8 cellular contexts compared by ENCODE assay signal in genomic region chr15:45024649-45025048, GRCh38. TPM values are rescaled to one million over a fixed set of nuclear protein-coding genes. Genes with fewer than 3 reads are reported as not detected.
DNase-seq lines count a peak whose midpoint lies in the region; ATAC-seq, FAIRE-seq and TF ChIP-seq lines count a peak whose summit lies in the region.
"Not testable (repeated sequence)": the region's sequence is repeated elsewhere in the genome, so short reads cannot be mapped to it uniquely, and the experiment has no call there.

No MANE protein-coding gene starts in this region.

- H3K36me3 Mint-ChIP-seq in Caco-2 (ENCODE audit: insufficient read depth, unreplicated experiment); activated CD8-positive, alpha-beta T cell treated with anti-CD3 and anti-CD28 coated beads for 36 hours (ENCODE audit: low read depth): not testable (repeated sequence)
- H3K36me3 Mint-ChIP-seq in nephron (ENCODE audit: low read depth) = peaks cover 17% of the 10 kb centered on the region

- H3K4me3 ChIP-seq in A673 (ENCODE audit: low read depth, low read length, poor library complexity, severe bottlenecking) = peak overlapping the region; percentile 92
- H3K4me3 ChIP-seq in Caco-2 (ENCODE audit: low read depth, low read length); GM12878: not testable (repeated sequence)
- peak overlapping the region; percentile 49 for H3K4me3 ChIP-seq in LNCaP clone FGC (ENCODE audit: low read depth, low read length)

- FAIRE-seq in GM12878 (lab: Jason Lieb, UNC) = peak; percentile 79

- DNase-seq in A673 (ENCODE audit: low spot score); Caco-2; activated CD8-positive, alpha-beta T cell treated with anti-CD3 and anti-CD28 coated beads for 36 hours; GM12878 (ENCODE audit: low read depth, low spot score); left ventricle myocardium superior: not testable (repeated sequence)
- peak; percentile 60 for DNase-seq in LNCaP clone FGC (ENCODE audit: low read depth)
- DNase-seq in NCI-H69 (lab: John Stamatoyannopoulos, UW) = peak; percentile 14

- H3K27me3 ChIP-seq in A673 (replicated peaks; ENCODE audit: insufficient read depth, low read depth, low read length, poor library complexity); Caco-2 (replicated peaks; ENCODE audit: control insufficient read depth, insufficient read depth, low read length); GM12878 (replicated peaks in 1 of 2; ENCODE audit: control insufficient read depth in 2 of 2, insufficient read depth in 2 of 2, low read length in 1 of 2): not testable (repeated sequence)

- not testable (repeated sequence) for H3K4me1 Mint-ChIP-seq in Caco-2 (ENCODE audit: low read depth, unreplicated experiment); nephron
- peaks cover 23% of the 10 kb centered on the region for H3K4me1 Mint-ChIP-seq in activated CD8-positive, alpha-beta T cell treated with anti-CD3 and anti-CD28 coated beads for 36 hours (ENCODE audit: low read depth)

- peaks cover 26% of the 10 kb centered on the region for H3K36me3 ChIP-seq in A673 (ENCODE audit: insufficient read depth, low read length, poor library complexity, severe bottlenecking)
- not testable (repeated sequence) for H3K36me3 ChIP-seq in Caco-2 (ENCODE audit: control insufficient read depth, insufficient read depth, low read length); GM12878 (ENCODE audit: control insufficient read depth in 2 of 2, insufficient read depth in 2 of 2, low read length in 1 of 2)

- SMC1A ChIA-PET in GM12878 (lab: Charles Lee; ENCODE audit: uncharacterized antibody, unreplicated experiment) = interaction anchor here (2.0 kb wide), 1 partner anchor 21 kb away, joined by 4 read pairs; no protein-coding TSS in a partner anchor

- intact Hi-C loops in A673 (cut with micrococcal nuclease; ENCODE audit: unreplicated experiment) (loop anchor here (10.0 kb wide), 1 partner anchor 300 kb away; no protein-coding TSS in a partner anchor), left ventricle myocardium superior (cut with micrococcal nuclease) (loop anchor here (10.0 kb wide), 1 partner anchor 50 kb away; no protein-coding TSS in a partner anchor)
- intact Hi-C loops in Caco-2 (cut with micrococcal nuclease; ENCODE audit: unreplicated experiment); activated CD8-positive, alpha-beta T cell treated with anti-CD3 and anti-CD28 coated beads for 36 hours (cut with micrococcal nuclease); GM12878 (cut with micrococcal nuclease; ENCODE audit: unreplicated experiment): not testable (repeated sequence)

- TF ChIP-seq EP300 in GM12878 (IDR thresholded peaks at IDR 0.05; ENCODE audit: borderline replicate concordance in 1 of 2, control insufficient read depth in 1 of 2, low read depth in 2 of 2, low read length in 2 of 2) = not testable (repeated sequence)

- POLR2A ChIA-PET in A673 (lab: Charles Lee; ENCODE audit: low non-redundant PET); Caco-2 (lab: Charles Lee); activated CD8-positive, alpha-beta T cell treated with anti-CD3 and anti-CD28 coated beads for 36 hours (lab: Charles Lee): not testable (repeated sequence)
- POLR2A ChIA-PET in GM12878 (lab: Charles Lee) = interaction anchor here (1.8 kb wide), 1 partner anchor 45 kb away, joined by 4 read pairs; no protein-coding TSS in a partner anchor

- H3K4me1 ChIP-seq in A673 (ENCODE audit: insufficient read depth, low read length, poor library complexity, severe bottlenecking) = peaks cover 27% of the 10 kb centered on the region
- peaks cover 14% of the 10 kb centered on the region for H3K4me1 ChIP-seq in Caco-2
- not testable (repeated sequence) for H3K4me1 ChIP-seq in GM12878 (ENCODE audit: control insufficient read depth, insufficient read depth, low read length)

- in situ Hi-C loops in GM12878 (cut with MboI) = loop anchor here (10.0 kb wide), 1 partner anchor 170 kb away; no protein-coding TSS in a partner anchor

- not testable (repeated sequence) for TF ChIP-seq RAD21 in GM12878 (IDR thresholded peaks at IDR 0.05; ENCODE audit: insufficient read depth, low read depth, low read length)

- not testable (repeated sequence) for H3K27me3 Mint-ChIP-seq in Caco-2 (ENCODE audit: insufficient read depth, unreplicated experiment); activated CD8-positive, alpha-beta T cell treated with anti-CD3 and anti-CD28 coated beads for 36 hours
- H3K27me3 Mint-ChIP-seq in nephron (ENCODE audit: low read depth) = peaks cover 12% of the 10 kb centered on the region

- H3K27ac Mint-ChIP-seq in Caco-2 (ENCODE audit: unreplicated experiment); activated CD8-positive, alpha-beta T cell treated with anti-CD3 and anti-CD28 coated beads for 36 hours; nephron: not testable (repeated sequence)

- peak overlapping the region; percentile 79 for H3K27ac ChIP-seq in A673 (ENCODE audit: low read depth, low read length, poor library complexity, severe bottlenecking)
- H3K27ac ChIP-seq in GM12878 (ENCODE audit: control insufficient read depth, insufficient read depth) = not testable (repeated sequence)

- H3K9me3 Mint-ChIP-seq in Caco-2 (ENCODE audit: unreplicated experiment); activated CD8-positive, alpha-beta T cell treated with anti-CD3 and anti-CD28 coated beads for 36 hours; nephron: not testable (repeated sequence)

- not testable (repeated sequence) for ATAC-seq in activated CD8-positive, alpha-beta T cell treated with anti-CD3 and anti-CD28 coated beads for 36 hours; GM12878
- ATAC-seq in left ventricle myocardium superior = peak; percentile 32

- not testable (repeated sequence) for H2AFZ ChIP-seq in GM12878 (ENCODE audit: control insufficient read depth, low read depth, low read length)

- H4K20me1 ChIP-seq in GM12878 (ENCODE audit: control insufficient read depth, insufficient read depth) = not testable (repeated sequence)

- not testable (repeated sequence) for H3K9me3 ChIP-seq in A673 (ENCODE audit: low read depth, low read length, poor library complexity, severe bottlenecking); Caco-2; GM12878 (replicated peaks; ENCODE audit: control insufficient read depth, insufficient read depth, low read length)

- H3K79me2 ChIP-seq in GM12878 (ENCODE audit: control insufficient read depth, insufficient read depth, low read length) = peaks cover 14% of the 10 kb centered on the region

- not testable (repeated sequence) for TF ChIP-seq POLR2A in GM12878 (IDR thresholded peaks at IDR 0.05; ENCODE audit: low read depth, low read length)

- H3K9ac ChIP-seq in GM12878 (ENCODE audit: control insufficient read depth, insufficient read depth, low read length) = not testable (repeated sequence)

- H3K4me3 Mint-ChIP-seq in Caco-2 (ENCODE audit: unreplicated experiment) = peak overlapping the region; percentile 92
- peak overlapping the region; percentile 33 for H3K4me3 Mint-ChIP-seq in activated CD8-positive, alpha-beta T cell treated with anti-CD3 and anti-CD28 coated beads for 36 hours
- peak overlapping the region in 2 of 3 experiments; percentile 50 to 64 for H3K4me3 Mint-ChIP-seq in nephron

- BruUV-seq in A673 (replicated peaks; lab: Mats Ljungman, UMichigan); Caco-2 (replicated peaks; lab: Mats Ljungman, UMichigan); GM12878 (replicated peaks; lab: Mats Ljungman, UMichigan): not testable (repeated sequence)

- 63% methylated on average over 3 of the region's 3 CpGs for WGBS in GM12878 (ENCODE audit: insufficient coverage, insufficient replicate concordance, low lambda C conversion rate, missing lambda C conversion rate)

- H3K4me2 ChIP-seq in GM12878 (ENCODE audit: control insufficient read depth, insufficient read depth) = peak overlapping the region; percentile 47; the same call in 1 of the 2 replicates

- RAD21 ChIA-PET in GM12878 (lab: Charles Lee; ENCODE audit: unreplicated experiment) = not testable (repeated sequence)

- TF ChIP-seq CTCF in A673 (conservative IDR thresholded peaks at IDR 0.05; ENCODE audit: low read depth, low read length); Caco-2 (IDR thresholded peaks at IDR 0.05; ENCODE audit: insufficient read depth in 1 of 2, low read depth in 1 of 2, low read length in 1 of 2, severe bottlenecking in 1 of 2, unreplicated experiment in 1 of 2); LNCaP clone FGC (IDR thresholded peaks at IDR 0.05; ENCODE audit: control insufficient read depth, extremely low read depth, insufficient read depth); activated CD8-positive, alpha-beta T cell treated with anti-CD3 and anti-CD28 coated beads for 36 hours (IDR thresholded peaks at IDR 0.05); GM12878 (IDR thresholded peaks at IDR 0.05 in 2 of 3, conservative IDR thresholded peaks at IDR 0.05 in 1 of 3; ENCODE audit: control insufficient read depth in 2 of 3, extremely low read depth in 1 of 3, insufficient read depth in 1 of 3, low read depth in 3 of 3, low read length in 3 of 3); nephron (IDR thresholded peaks at IDR 0.05; ENCODE audit: unreplicated experiment in 3 of 3): not testable (repeated sequence)

- CTCF ChIA-PET in A673 (lab: Charles Lee); Caco-2 (lab: Charles Lee): not testable (repeated sequence)
- CTCF ChIA-PET in activated CD8-positive, alpha-beta T cell treated with anti-CD3 and anti-CD28 coated beads for 36 hours (lab: Charles Lee) = interaction anchor here (1.4 kb wide), 1 partner anchor 93 kb away, joined by 4 read pairs; no protein-coding TSS in a partner anchor
- CTCF ChIA-PET in GM12878 (lab: Yijun Ruan, JAX) = interaction anchor here (1.8 to 4.7 kb wide), 3 partner anchors 11 to 93 kb away, joined by 7 to 22 read pairs (median 7); no protein-coding TSS in a partner anchor

RNA-seq across cellular contexts. Expression of gene SORD, which starts 1.7 kb away (rescaled TPM):
- total RNA-seq in A673 (2021) (252 and 286 TPM in 2 replicates), Caco-2 (2022) (79.7 and 85.8 TPM in 2 replicates), GM12878 (2014; rRNA removed) (33.5 and 35.3 TPM in 2 replicates), GM12878 (2014; rRNA removed; fragmentation: Illumina TruSeq; extraction: Trizol) (24.5 and 29.2 TPM in 2 replicates), GM12878 (2021) (39.4 and 40.8 TPM in 2 replicates), left ventricle myocardium superior (13.6 TPM)
- 10 to 100 TPM; 27.9 to 28.7 TPM for total RNA-seq in activated CD8-positive, alpha-beta T cell treated with anti-CD3 and anti-CD28 coated beads for 36 hours
- 44.2 and 61.1 TPM in 2 replicates for total RNA-seq in GM12878 (2013; cell fraction: nucleolus; rRNA removed)
- 7.0 TPM for polyA plus RNA-seq in GM12878 (2011; ENCODE audit: low read depth)
- polyA plus RNA-seq in GM12878 (2011; rRNA removed) (49.9 and 51.7 TPM in 2 replicates), GM12878 (2014; fragmentation: Illumina TruSeq; extraction: Trizol) (29.4 and 39.4 TPM in 2 replicates), GM12878 (2014; fragmentation: Nextera tagmentation; extraction: Ambion mirVana) (10 to 100 TPM in 1 of 2 experiments, 1 to 10 TPM in 1; 7.5 to 18.5 TPM), GM12878 (2014; rRNA removed) (45.1 and 46.0 TPM in 2 replicates), GM12878 (2016; fragmentation: Nextera tagmentation; extraction: Ambion mirVana) (10 to 100 TPM; 50.7 to 51.6 TPM)
- polyA plus RNA-seq in GM12878 (2011; cell fraction: cytosol; rRNA removed) = 47.3 and 64.5 TPM in 2 replicates
- polyA plus RNA-seq in GM12878 (2011; cell fraction: nucleus; rRNA removed) = 162 and 270 TPM in 2 replicates
- 11.6 and 19.4 TPM in 2 replicates for polyA plus RNA-seq in GM12878 (2012)
- 39.3 and 42.1 TPM in 2 replicates for polyA minus RNA-seq in GM12878 (2011; rRNA and poly(A)+ RNA removed)
- 16.1 and 17.4 TPM in 2 replicates for polyA minus RNA-seq in GM12878 (2011; cell fraction: cytosol; rRNA and poly(A)+ RNA removed)
- polyA minus RNA-seq in GM12878 (2011; cell fraction: nucleus; rRNA and poly(A)+ RNA removed) = 15.7 and 31.7 TPM in 2 replicates

Comparison
In these comparisons a context has a peak if more than half of its experiments do, and no peak if none do; other contexts are left out.
1. H3K4me3 Mint-ChIP-seq: peak in every context shown above with its lines; median percentile 92 in Caco-2; 57 in nephron; 33 in activated CD8-positive, alpha-beta T cell treated with anti-CD3 and anti-CD28 coated beads for 36 hours.